Comparison of ENCODE assay signal across 22 cellular contexts in the genomic region with DNA sequence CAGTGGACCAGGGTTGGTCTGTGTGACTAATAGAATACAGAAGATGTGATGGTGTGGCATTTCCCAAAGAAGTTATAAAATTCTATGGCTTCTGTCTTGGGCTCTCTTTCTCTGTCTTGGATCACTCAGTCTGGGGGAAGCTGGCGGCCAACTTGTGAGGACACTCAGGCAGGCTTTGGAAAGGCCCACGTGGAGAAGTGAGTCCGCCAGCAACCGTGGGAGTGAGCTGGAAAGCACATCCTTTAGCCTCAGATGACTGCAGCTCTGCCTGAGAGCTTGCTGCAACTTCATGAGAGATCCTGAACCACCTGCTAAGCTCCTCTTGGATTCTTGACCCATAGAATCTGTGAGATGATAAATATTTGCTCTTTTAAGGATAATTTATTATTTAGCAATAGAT.
"Had no signal": no experiment of that assay in that cellular context is flagged by ENCODE, and none has a peak within 500 bp of the region (broad histone marks: within the 10 kb centered on the region; RNA-seq: fewer than 3 reads in every experiment).

No MANE protein-coding gene starts in this region.

- H3K36me3 ChIP-seq: brain microvascular endothelial cell, cardiac muscle cell had no signal

- H3K27me3 ChIP-seq: cardiac muscle cell had no signal

- H3K27ac Mint-ChIP-seq: activated CD4-positive, alpha-beta memory T cell treated with anti-CD3 and anti-CD28 coated beads for 36 hours; activated CD4-positive, alpha-beta T cell treated with anti-CD3 and anti-CD28 coated beads, Interleukin-2, amount 10 ng/mL, durations not matched to agents 7 days and 5 days; activated naive CD4-positive, alpha-beta T cell treated with anti-CD3 and anti-CD28 coated beads, Interleukin-2, amount 50 U/mL, for 72 hours; activated naive CD8-positive, alpha-beta T cell treated with anti-CD3 and anti-CD28 coated beads, Interleukin-2, amount 50 U/mL, for 24 hours had no signal

- H3K9me3 Mint-ChIP-seq: activated CD4-positive, alpha-beta memory T cell treated with anti-CD3 and anti-CD28 coated beads for 36 hours; activated T-cell treated with anti-CD3 and anti-CD28 coated beads, Interleukin-2, amount 50 U/mL, for 4 hours had no signal

- DNase-seq: activated CD4-positive, alpha-beta memory T cell treated with anti-CD3 and anti-CD28 coated beads for 36 hours; activated CD4-positive, alpha-beta T cell treated with anti-CD3 and anti-CD28 coated beads, Interleukin-2, amount 10 ng/mL, durations not matched to agents 7 days and 5 days; activated CD4-positive, CD25-positive, alpha-beta regulatory T cell; activated CD8-positive, alpha-beta memory T cell treated with anti-CD3 and anti-CD28 coated beads for 24 hours; activated effector memory CD4-positive, alpha-beta T cell treated with anti-CD3 and anti-CD28 coated beads, Interleukin-2, amount 50 U/mL, for 16 hours; activated naive CD4-positive, alpha-beta T cell treated with Interleukin-2 at 50 U/mL for 16 hours; activated naive CD8-positive, alpha-beta T cell treated with anti-CD3 and anti-CD28 coated beads, Interleukin-2, amount 50 U/mL, for 24 hours; activated T-cell treated with anti-CD3 and anti-CD28 coated beads, Interleukin-2, amount 50 U/mL, for 4 hours; brain microvascular endothelial cell; KG1; NCI-H1092; NCI-H1417; NCI-H2029; NCI-H345; NCI-H510A; NCI-H526 treated with DMSO at 0.1 percent for 48 hours; PC-9; T-helper 1 cell had no signal

- H3K27me3 Mint-ChIP-seq: activated CD4-positive, alpha-beta memory T cell treated with anti-CD3 and anti-CD28 coated beads for 36 hours; activated CD4-positive, alpha-beta T cell treated with anti-CD3 and anti-CD28 coated beads, Interleukin-2, amount 10 ng/mL, durations not matched to agents 7 days and 5 days; activated naive CD8-positive, alpha-beta T cell treated with anti-CD3 and anti-CD28 coated beads, Interleukin-2, amount 50 U/mL, for 24 hours had no signal

- H3K27ac ChIP-seq: brain microvascular endothelial cell, cardiac muscle cell, PC-9, SK-N-MC, VCaP had no signal

- ATAC-seq: activated naive CD4-positive, alpha-beta T cell treated with anti-CD3 and anti-CD28 coated beads, Interleukin-2, amount 50 U/mL, for 72 hours; activated naive CD8-positive, alpha-beta T cell treated with anti-CD3 and anti-CD28 coated beads, Interleukin-2, amount 50 U/mL, for 24 hours; activated T-cell treated with anti-CD3 and anti-CD28 coated beads, Interleukin-2, amount 50 U/mL, for 4 hours had no signal

- H3K4me3 ChIP-seq: cardiac muscle cell, PC-9, SK-N-MC had no signal

- H3K4me3 Mint-ChIP-seq: activated CD4-positive, alpha-beta memory T cell treated with anti-CD3 and anti-CD28 coated beads for 36 hours; activated CD4-positive, alpha-beta T cell treated with anti-CD3 and anti-CD28 coated beads, Interleukin-2, amount 10 ng/mL, durations not matched to agents 7 days and 5 days; activated naive CD8-positive, alpha-beta T cell treated with anti-CD3 and anti-CD28 coated beads, Interleukin-2, amount 50 U/mL, for 24 hours; activated T-cell treated with anti-CD3 and anti-CD28 coated beads, Interleukin-2, amount 50 U/mL, for 4 hours had no signal

- H3K4me2 ChIP-seq: PC-9 had no signal

- H2AFZ ChIP-seq: PC-9 had no signal

- H3K36me3 Mint-ChIP-seq: activated CD4-positive, alpha-beta memory T cell treated with anti-CD3 and anti-CD28 coated beads for 36 hours had no signal
